Comparison of ENCODE assay signal across 9 cellular contexts in the genomic region with DNA sequence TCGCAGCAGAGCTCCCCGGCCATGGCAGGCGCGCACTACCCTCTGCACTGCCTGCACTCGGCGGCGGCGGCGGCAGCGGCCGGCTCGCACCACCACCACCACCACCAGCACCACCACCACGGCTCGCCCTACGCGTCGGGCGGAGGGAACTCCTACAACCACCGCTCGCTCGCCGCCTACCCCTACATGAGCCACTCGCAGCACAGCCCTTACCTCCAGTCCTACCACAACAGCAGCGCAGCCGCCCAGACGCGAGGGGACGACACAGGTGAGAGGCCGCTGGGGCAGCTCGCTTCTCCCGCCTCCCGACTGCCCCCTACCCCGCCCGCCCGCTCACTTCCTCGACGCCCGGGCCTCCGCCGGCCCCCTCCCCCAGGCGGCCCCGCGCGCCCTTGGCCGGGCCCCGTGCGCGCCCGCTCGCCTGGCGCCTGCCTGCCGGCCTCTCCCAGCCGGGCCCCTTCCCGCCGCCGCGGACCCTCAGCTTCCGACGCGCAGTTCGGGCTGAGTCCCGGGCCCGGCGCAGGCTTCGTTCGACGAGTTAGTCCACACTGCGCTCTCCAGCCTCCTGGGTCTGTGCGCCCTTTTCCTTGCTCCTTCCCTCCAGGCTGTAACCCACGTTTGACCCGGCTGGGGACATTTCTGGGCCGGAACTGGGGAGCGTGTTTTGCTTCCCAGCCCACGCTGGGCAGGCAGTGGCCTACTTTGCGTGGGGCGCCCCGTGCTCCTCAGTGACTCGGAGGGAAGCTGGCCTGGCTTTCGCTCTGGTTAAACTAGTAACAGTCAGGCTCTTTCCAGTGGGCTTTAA. TPM values are rescaled to one million over a fixed set of nuclear protein-coding genes. Genes with fewer than 3 reads are reported as not detected.
A peak's percentile ranks its signal among the peaks of the same experiment; 100 is the strongest.
DNase-seq lines count a peak whose midpoint lies in the region; ATAC-seq and TF ChIP-seq lines count a peak whose summit lies in the region.
"Had no signal": no experiment of that assay in that cellular context is flagged by ENCODE, and none has a peak within 500 bp of the region (broad histone marks: within the 10 kb centered on the region; RNA-seq: fewer than 3 reads in every experiment).

No MANE protein-coding gene starts in this region.

- H3K27ac Mint-ChIP-seq in HFFc6, result no peak overlapping the region

- H3K36me3 Mint-ChIP-seq in HFFc6 (ENCODE audit: low read depth), result no peaks in the 10 kb centered on the region; the same call in 1 of the 2 replicates

- H3K27me3 ChIP-seq in ascending aorta, result peaks cover 29% of the 10 kb centered on the region
- peaks cover 95% of the 10 kb centered on the region for H3K27me3 ChIP-seq in iPS-18a (ENCODE audit: control insufficient read depth, insufficient read depth, low read length)

- no peaks in the 10 kb centered on the region for H3K9me3 Mint-ChIP-seq in HFFc6

- H3K27ac ChIP-seq in ascending aorta, result no peak overlapping the region
- H3K27ac ChIP-seq in iPS-18a (ENCODE audit: low read length), result no peak overlapping the region

- H3K27me3 Mint-ChIP-seq in HFFc6 (ENCODE audit: insufficient read depth), result peaks cover 52% of the 10 kb centered on the region

- H3K4me3 Mint-ChIP-seq in HFFc6, result peak overlapping the region; percentile 42

- H3K4me3 ChIP-seq in ascending aorta (peak overlapping the region; percentile 48 to 59), iPS-18a (ENCODE audit: low read length) (peak overlapping the region; percentile 50)

- H3K9me3 ChIP-seq in ES-I3 (ENCODE audit: control insufficient read depth, insufficient read depth, low read length) (no peaks in the 10 kb centered on the region), ascending aorta (no peaks in the 10 kb centered on the region), iPS-18a (ENCODE audit: control insufficient read depth, low read depth, low read length) (peaks cover 5% of the 10 kb centered on the region)

- no peak for DNase-seq in HFFc6
- DNase-seq in NCI-H2196 treated with DMSO at 0.1 percent for 48 hours (lab: John Stamatoyannopoulos, UW; ENCODE audit: unreplicated experiment), result peak; percentile 43
- DNase-seq in ascending aorta (ENCODE audit: low spot score in 2 of 2), result no peak
- DNase-seq in stimulated activated CD4-positive, alpha-beta T cell treated with anti-CD3 and anti-CD28 coated beads, Interleukin-4, amount 100 ng/mL, for 24 hours, result peak; percentile 18
- no peak for DNase-seq in hippocampal formation (lab: John Stamatoyannopoulos, UW)

- no peak for TF ChIP-seq CTCF in HFFc6 (IDR thresholded peaks at IDR 0.05)
- no peak for TF ChIP-seq CTCF in ascending aorta (IDR thresholded peaks at IDR 0.05)

- intact Hi-C loops in ascending aorta (cut with DNase I), result no loop called here

- H3K4me1 Mint-ChIP-seq in HFFc6 (ENCODE audit: low read depth), result no peaks in the 10 kb centered on the region

- H3K36me3 ChIP-seq in ES-I3 (ENCODE audit: insufficient read depth, low read length), result no peaks in the 10 kb centered on the region
- no peaks in the 10 kb centered on the region for H3K36me3 ChIP-seq in ascending aorta
- H3K36me3 ChIP-seq in iPS-18a (ENCODE audit: control insufficient read depth, low read depth, low read length), result no peaks in the 10 kb centered on the region

- H3K9ac ChIP-seq in ES-I3 (ENCODE audit: low read depth, low read length) (peak overlapping the region; percentile 44; the same call in 1 of the 2 replicates), iPS-18a (ENCODE audit: low read length) (no peak overlapping the region)

- H3K4me1 ChIP-seq in ES-I3 (ENCODE audit: insufficient read depth, low read length) (peaks cover 16% of the 10 kb centered on the region), ascending aorta (peaks cover 0 to 14% of the 10 kb centered on the region in 2 donors), iPS-18a (ENCODE audit: control insufficient read depth, low read depth, low read length) (peaks cover 25% of the 10 kb centered on the region)

- ATAC-seq in HG03196 (IDR thresholded peaks at IDR 0.05; ENCODE audit: unreplicated experiment), result no peak

RNA-seq across cellular contexts. Expression of a gene that starts 1.0 kb away (rescaled TPM):
- total RNA-seq in HFFc6 (2021; fragmentation: NEBNext Ultra II Directional; extraction: Animal tissue kit (Norgen Biotek cat#: 25700)), result not detected
- total RNA-seq in ascending aorta, result not detected
- total RNA-seq: pulmonary artery endothelial cell had no signal

RNA-seq across cellular contexts. Expression of a gene that starts 18.3 kb away (rescaled TPM):
- total RNA-seq in HFFc6 (2021; fragmentation: NEBNext Ultra II Directional; extraction: Animal tissue kit (Norgen Biotek cat#: 25700)), result not detected
- not detected for total RNA-seq in ascending aorta
- total RNA-seq: pulmonary artery endothelial cell had no signal

Comparison
In these comparisons a context has a peak if more than half of its experiments do, and no peak if none do; other contexts are left out.
1. DNase-seq: peak in NCI-H2196 treated with DMSO at 0.1 percent for 48 hours (single experiment) and stimulated activated CD4-positive, alpha-beta T cell treated with anti-CD3 and anti-CD28 coated beads, Interleukin-4, amount 100 ng/mL, for 24 hours (single experiment); none in HFFc6 (single experiment), ascending aorta (0 of 2) and hippocampal formation (0 of 2).